In genomic region chr16:4924593-4925378, GRCh38 we compare ENCODE assay signal across 16 cellular contexts. TPM values are rescaled to one million over a fixed set of nuclear protein-coding genes. Genes with fewer than 3 reads are reported as not detected.
DNase-seq lines count a peak whose midpoint lies in the region; FAIRE-seq and TF ChIP-seq lines count a peak whose summit lies in the region.
"Had no signal": no experiment of that assay in that cellular context is flagged by ENCODE, and none has a peak within 500 bp of the region (broad histone marks: within the 10 kb centered on the region; RNA-seq: fewer than 3 reads in every experiment).

No MANE protein-coding gene starts in this region.

- no peak overlapping the region for H3K4me2 ChIP-seq in SK-N-SH

- no peak overlapping the region for H3K27ac ChIP-seq in SK-N-SH (ENCODE audit: low read depth in 2 of 2, low read length in 1 of 2)
- peak overlapping the region in 1 of 2 donors; percentile 10 for H3K27ac ChIP-seq in kidney (ENCODE audit: low read depth in 2 of 2, low read length in 2 of 2)
- H3K27ac ChIP-seq in skin epidermis, result peak overlapping the region in 13 of 21 experiments; percentile 6 to 81 (median 39)
- no peak overlapping the region for H3K27ac ChIP-seq in uterus

- H3K4me1 Mint-ChIP-seq in activated naive CD8-positive, alpha-beta T cell treated with anti-CD3 and anti-CD28 coated beads for 36 hours, result no peaks in the 10 kb centered on the region
- H3K4me1 Mint-ChIP-seq: CD4-positive, CD25-positive, alpha-beta regulatory T cell had no signal

- no peaks in the 10 kb centered on the region for H3K79me2 ChIP-seq in SK-N-SH (ENCODE audit: insufficient read depth)

- peaks cover 3% of the 10 kb centered on the region for H3K36me3 Mint-ChIP-seq in activated naive CD8-positive, alpha-beta T cell treated with anti-CD3 and anti-CD28 coated beads for 36 hours
- H3K36me3 Mint-ChIP-seq: CD4-positive, CD25-positive, alpha-beta regulatory T cell had no signal

- no peak overlapping the region for H3K9ac ChIP-seq in SK-N-SH
- no peak overlapping the region for H3K9ac ChIP-seq in kidney (ENCODE audit: low read length in 2 of 2)

- no peak overlapping the region for H3K4me3 Mint-ChIP-seq in activated naive CD8-positive, alpha-beta T cell treated with anti-CD3 and anti-CD28 coated beads for 36 hours
- H3K4me3 Mint-ChIP-seq: activated naive CD4-positive, alpha-beta T cell treated with anti-CD3 and anti-CD28 coated beads for 36 hours; CD4-positive, CD25-positive, alpha-beta regulatory T cell had no signal

- no peaks in the 10 kb centered on the region for H4K20me1 ChIP-seq in SK-N-SH (ENCODE audit: insufficient read depth)

- H3K9me2 ChIP-seq in SK-N-SH, result no peaks in the 10 kb centered on the region

- peaks cover 11% of the 10 kb centered on the region for H3K9me3 Mint-ChIP-seq in activated naive CD8-positive, alpha-beta T cell treated with anti-CD3 and anti-CD28 coated beads for 36 hours

- intact Hi-C loops in kidney (cut with DNase I) (no loop called here), uterus (cut with DNase I; ENCODE audit: low total_unique reads) (no loop called here)

- TF ChIP-seq EP300 in SK-N-SH (IDR thresholded peaks at IDR 0.05; ENCODE audit: borderline replicate concordance in 1 of 2, low read depth in 1 of 2, low read length in 1 of 2), result no peak

- no peak overlapping the region for H2AFZ ChIP-seq in SK-N-SH (ENCODE audit: low read depth)

- WGBS in SK-N-SH (ENCODE audit: low lambda C conversion rate), result 33% methylated on average over 10 of the region's 13 CpGs

- TF ChIP-seq RAD21 in SK-N-SH (IDR thresholded peaks at IDR 0.05; ENCODE audit: low read length), result no peak

- CTCF ChIA-PET in SK-N-SH (lab: Yijun Ruan, JAX), result interaction anchor here (0.9 to 1.0 kb wide), 2 partner anchors 9 to 31 kb away, joined by 3 read pairs; no protein-coding TSS in a partner anchor

- no peak overlapping the region for H3K27ac Mint-ChIP-seq in activated naive CD8-positive, alpha-beta T cell treated with anti-CD3 and anti-CD28 coated beads for 36 hours
- H3K27ac Mint-ChIP-seq: activated naive CD4-positive, alpha-beta T cell treated with anti-CD3 and anti-CD28 coated beads for 36 hours; CD4-positive, CD25-positive, alpha-beta regulatory T cell had no signal

- H3K36me3 ChIP-seq in SK-N-SH (replicated peaks in 1 of 2; ENCODE audit: control insufficient read depth in 1 of 2, insufficient read depth in 2 of 2, low read length in 1 of 2) (no peaks in the 10 kb centered on the region), kidney (ENCODE audit: control insufficient read depth in 1 of 2, insufficient read depth in 2 of 2, low read length in 2 of 2) (no peaks in the 10 kb centered on the region), uterus (no peaks in the 10 kb centered on the region)

- H3F3A ChIP-seq in SK-N-SH (replicated peaks; ENCODE audit: insufficient read depth), result no peaks in the 10 kb centered on the region

- DNase-seq in HT-29 (ENCODE audit: low spot score), result peak; percentile 79
- DNase-seq in SK-N-SH, result peak; percentile 67
- peak; percentile 84 for DNase-seq in kidney
- no peak for DNase-seq in activated naive CD8-positive, alpha-beta T cell treated with anti-CD3 and anti-CD28 coated beads for 36 hours
- DNase-seq in RKO (ENCODE audit: low spot score), result no peak
- no peak for DNase-seq in NCI-H2107 treated with DMSO at 0.1 percent for 48 hours (lab: John Stamatoyannopoulos, UW; ENCODE audit: unreplicated experiment)
- no peak for DNase-seq in uterus
- DNase-seq: activated naive CD4-positive, alpha-beta T cell treated with anti-CD3 and anti-CD28 coated beads for 36 hours; CD4-positive, CD25-positive, alpha-beta regulatory T cell; midbrain; NCI-H1436 had no signal

- H3K4me3 ChIP-seq in SK-N-SH (ENCODE audit: low read depth in 2 of 2, low read length in 1 of 2) (no peak overlapping the region), kidney (ENCODE audit: low read length in 2 of 2) (no peak overlapping the region), skin epidermis (no peak overlapping the region), uterus (no peak overlapping the region)

- no peak for TF ChIP-seq POLR2A in uterus (IDR thresholded peaks at IDR 0.05)

- POLR2A ChIA-PET in SK-N-SH (lab: Yijun Ruan, JAX), result no interaction called here

- H3K4me1 ChIP-seq in SK-N-SH (ENCODE audit: control insufficient read depth in 1 of 2, insufficient read depth in 2 of 2, low read depth in 1 of 2, low read length in 1 of 2), result peaks cover 0 to 9% of the 10 kb centered on the region in 2 experiments; a peak in 1 of 4 replicates
- H3K4me1 ChIP-seq in kidney (ENCODE audit: control insufficient read depth in 1 of 2, insufficient read depth in 1 of 2, low read depth in 1 of 2, low read length in 2 of 2), result peaks cover 0 to 9% of the 10 kb centered on the region in 2 donors
- no peaks in the 10 kb centered on the region for H3K4me1 ChIP-seq in uterus

- H3K27me3 ChIP-seq in SK-N-SH (ENCODE audit: insufficient read depth), result no peaks in the 10 kb centered on the region
- no peaks in the 10 kb centered on the region for H3K27me3 ChIP-seq in uterus

- H3K9me3 ChIP-seq in SK-N-SH (0 out of 2 replicates have a peak, but pooled peaks cover 6% of the 10 kb centered on the region), kidney (ENCODE audit: control insufficient read depth in 1 of 2, low read length in 2 of 2) (peaks cover 0 to 9% of the 10 kb centered on the region in 2 donors), uterus (no peaks in the 10 kb centered on the region)

- TF ChIP-seq CTCF in SK-N-SH (IDR thresholded peaks at IDR 0.05), result no peak
- TF ChIP-seq CTCF in kidney (IDR thresholded peaks at IDR 0.05; ENCODE audit: borderline replicate concordance, extremely low read depth, insufficient read depth), result no peak
- no peak for TF ChIP-seq CTCF in uterus (IDR thresholded peaks at IDR 0.05)

- FAIRE-seq in kidney (lab: Jason Lieb, UNC), result no peak
- FAIRE-seq: colon, frontal cortex had no signal

- H3K27me3 Mint-ChIP-seq in activated naive CD8-positive, alpha-beta T cell treated with anti-CD3 and anti-CD28 coated beads for 36 hours, result no peaks in the 10 kb centered on the region

TF ChIP-seq in SK-N-SH, 30 proteins besides CTCF, POLR2A, EP300 and RAD21:
- TF ChIP-seq MXI1 (IDR thresholded peaks at IDR 0.05; ENCODE audit: low read depth, low read length) (peak; percentile 46; the same call in 1 of the 2 replicates), MAX (IDR thresholded peaks at IDR 0.05; ENCODE audit: low read depth) (no peak)

RNA-seq across cellular contexts. Expression of gene PPL, which starts 12.2 kb away (rescaled TPM):
- 56.5 and 58.1 TPM in 2 replicates for total RNA-seq in HT-29 (2014; rRNA removed; shearing (Covaris generic))
- 16.8 and 24.6 TPM in 2 replicates for polyA plus RNA-seq in SK-N-SH (2012; rRNA removed)
- polyA plus RNA-seq in SK-N-SH (2012; cell fraction: cytosol; rRNA removed), result 9.9 and 11.5 TPM in 2 replicates
- 42.1 and 47.8 TPM in 2 replicates for polyA plus RNA-seq in SK-N-SH (2012; cell fraction: nucleus; rRNA removed)
- total RNA-seq in kidney, result 78.4 TPM
- polyA plus RNA-seq in kidney (ENCODE audit: insufficient read depth, low read depth, low replicate concordance), result 7.7 TPM
- not detected for total RNA-seq in activated naive CD8-positive, alpha-beta T cell treated with anti-CD3 and anti-CD28 coated beads for 36 hours
- 10 to 100 TPM in 3 of 4 donors, 1 to 10 TPM in 1; 8.7 to 39.6 (median 15.2) TPM for total RNA-seq in uterus
- total RNA-seq: CD4-positive, CD25-positive, alpha-beta regulatory T cell; T-helper 2 cell treated with Interferon-gamma antibody and Interleukin-4, amounts not matched to agents 100 ng/mL and 5 ng/mL, for 36 hours had no signal

RNA-seq across cellular contexts. Expression of gene SEC14L5, which starts 33.3 kb away (rescaled TPM):
- total RNA-seq in HT-29 (2014; rRNA removed; shearing (Covaris generic)), result 0.08 TPM in 1 of 2 replicates, not detected in the other
- polyA plus RNA-seq in SK-N-SH (2012; rRNA removed) (0.03 and 0.08 TPM in 2 replicates), kidney (ENCODE audit: insufficient read depth, low read depth, low replicate concordance) (0.13 TPM)
- polyA plus RNA-seq in SK-N-SH (2012; cell fraction: cytosol; rRNA removed), result 0.01 and 0.03 TPM in 2 replicates
- 0.61 and 1.2 TPM in 2 replicates for polyA plus RNA-seq in SK-N-SH (2012; cell fraction: nucleus; rRNA removed)
- total RNA-seq in kidney (0.16 TPM), uterus (1 to 10 TPM in 1 of 4 donors, under 1 TPM in 1, not detected in 2; 0.28 to 2.0 TPM)
- under 1 TPM; 0.04 to 0.10 TPM for total RNA-seq in activated naive CD8-positive, alpha-beta T cell treated with anti-CD3 and anti-CD28 coated beads for 36 hours
- total RNA-seq: activated naive CD4-positive, alpha-beta T cell treated with anti-CD3 and anti-CD28 coated beads for 36 hours; HT1080; T-helper 2 cell treated with Interferon-gamma antibody and Interleukin-4, amounts not matched to agents 100 ng/mL and 5 ng/mL, for 36 hours had no signal
- polyA plus RNA-seq: CD4-positive, CD25-positive, alpha-beta regulatory T cell had no signal

Comparison
In these comparisons a context has a peak if more than half of its experiments do, and no peak if none do; other contexts are left out.
1. DNase-seq: peak in HT-29 (single experiment), SK-N-SH (single experiment) and kidney (single experiment); none in activated naive CD8-positive, alpha-beta T cell treated with anti-CD3 and anti-CD28 coated beads for 36 hours (single experiment), RKO (single experiment), NCI-H2107 treated with DMSO at 0.1 percent for 48 hours (single experiment) and uterus (0 of 2).
2. H3K27ac ChIP-seq: peak in skin epidermis (13 of 21); none in SK-N-SH (0 of 2) and uterus (0 of 2).
3. RNA of gene PPL, which starts 12.2 kb away (total RNA-seq): 78.4 TPM in kidney (single experiment), 56.5 to 58.1 TPM in HT-29 and 8.7 to 39.6 TPM in uterus; not detected in activated naive CD8-positive, alpha-beta T cell treated with anti-CD3 and anti-CD28 coated beads for 36 hours; every median in the first group is over 4 times any median in the second.